In genomic region chr19:16197188-16197621, GRCh38 we compare ENCODE assay signal across 8 cellular contexts.
DNase-seq lines count a peak whose midpoint lies in the region; ATAC-seq and TF ChIP-seq lines count a peak whose summit lies in the region.

No MANE protein-coding gene starts in this region.

- DNase-seq in GM03348 (ENCODE audit: low spot score) (peak; percentile 80), COLO668 (lab: John Stamatoyannopoulos, UW; ENCODE audit: unreplicated experiment) (no peak), SKM-1 treated with dmso at 0.1 percent for 144 hours (lab: John Stamatoyannopoulos, UW; ENCODE audit: unreplicated experiment) (no peak)
- no peak for DNase-seq in central memory CD8-positive, alpha-beta T cell (ENCODE audit: low spot score in 2 of 2)
- no peak for DNase-seq in stimulated activated CD4-positive, alpha-beta T cell treated with anti-CD3 and anti-CD28 coated beads, Interleukin-12 subunit alpha, Interleukin-12 subunit beta, amount 100 ng/mL, for 4 hours

- H3K27me3 Mint-ChIP-seq in central memory CD8-positive, alpha-beta T cell: no peaks in the 10 kb centered on the region

- H3K4me2 ChIP-seq in Loucy (ENCODE audit: low read depth, low read length, poor library complexity, severe bottlenecking): peak overlapping the region; percentile 93

- H3K79me2 ChIP-seq in Loucy (ENCODE audit: insufficient read depth, low read length): peaks cover 41% of the 10 kb centered on the region

- H3K27me3 ChIP-seq in Loucy (ENCODE audit: insufficient read depth, low read length, poor library complexity, severe bottlenecking): no peaks in the 10 kb centered on the region
- H3K27me3 ChIP-seq in muscle layer of duodenum (ENCODE audit: low read depth, low read length): no peaks in the 10 kb centered on the region

- peak overlapping the region; percentile 50 for H3K27ac ChIP-seq in muscle layer of duodenum (ENCODE audit: low read length)

- TF ChIP-seq CTCF in Loucy (conservative IDR thresholded peaks at IDR 0.05; ENCODE audit: low read length): no peak

- H3K9me2 ChIP-seq in Loucy (replicated peaks; ENCODE audit: low read depth, low read length): no peaks in the 10 kb centered on the region

- H3K27ac Mint-ChIP-seq in central memory CD8-positive, alpha-beta T cell (ENCODE audit: low read depth): peak overlapping the region; percentile 94

- peaks cover 17% of the 10 kb centered on the region for H4K20me1 ChIP-seq in Loucy (ENCODE audit: insufficient read depth, low read length, poor library complexity, severe bottlenecking)

- H3K9ac ChIP-seq in Loucy (ENCODE audit: low read depth, low read length, poor library complexity, severe bottlenecking): peak overlapping the region; percentile 87

- H2AFZ ChIP-seq in Loucy (ENCODE audit: low read length): peak overlapping the region; percentile 79

- H3K36me3 ChIP-seq in Loucy (ENCODE audit: insufficient read depth, low read length) (peaks cover 6% of the 10 kb centered on the region; the same call in 1 of the 2 replicates), muscle layer of duodenum (ENCODE audit: control insufficient read depth in 1 of 2, insufficient read depth in 2 of 2, low read length in 2 of 2) (peaks cover 1 to 8% of the 10 kb centered on the region in 2 donors)

- peaks cover 21% of the 10 kb centered on the region for H3K36me3 Mint-ChIP-seq in central memory CD8-positive, alpha-beta T cell (ENCODE audit: insufficient read depth)

- peak overlapping the region; percentile 82 for H3K4me3 ChIP-seq in Loucy (ENCODE audit: low read length, poor library complexity, severe bottlenecking)
- peak overlapping the region; percentile 93 to 98 for H3K4me3 ChIP-seq in muscle layer of duodenum (ENCODE audit: low read depth in 1 of 2, low read length in 2 of 2)

- H3K4me1 ChIP-seq in Loucy (ENCODE audit: insufficient read depth, low read length, poor library complexity, severe bottlenecking): peaks cover 26% of the 10 kb centered on the region
- H3K4me1 ChIP-seq in muscle layer of duodenum (ENCODE audit: control insufficient read depth in 1 of 2, insufficient read depth in 2 of 2, low read length in 2 of 2): peaks cover 12 to 32% of the 10 kb centered on the region in 2 donors

- peaks cover 38% of the 10 kb centered on the region for H3K4me1 Mint-ChIP-seq in central memory CD8-positive, alpha-beta T cell

- no peaks in the 10 kb centered on the region for H3K9me3 Mint-ChIP-seq in central memory CD8-positive, alpha-beta T cell

- H3K9me3 ChIP-seq in Loucy (ENCODE audit: insufficient read depth, low read depth, low read length): no peaks in the 10 kb centered on the region
- H3K9me3 ChIP-seq in muscle layer of duodenum (ENCODE audit: control insufficient read depth in 1 of 2, low read length in 2 of 2): no peaks in the 10 kb centered on the region

- ATAC-seq in central memory CD8-positive, alpha-beta T cell (replicated peaks; ENCODE audit: extremely low read depth, poor library complexity, severe bottlenecking): no peak
- no peak for ATAC-seq in GM19452 (IDR thresholded peaks at IDR 0.05; ENCODE audit: unreplicated experiment)

- no peaks in the 10 kb centered on the region for H3F3A ChIP-seq in Loucy (ENCODE audit: low read depth)

- H3K4me3 Mint-ChIP-seq in central memory CD8-positive, alpha-beta T cell: peak overlapping the region; percentile 78
